In the genomic region with DNA sequence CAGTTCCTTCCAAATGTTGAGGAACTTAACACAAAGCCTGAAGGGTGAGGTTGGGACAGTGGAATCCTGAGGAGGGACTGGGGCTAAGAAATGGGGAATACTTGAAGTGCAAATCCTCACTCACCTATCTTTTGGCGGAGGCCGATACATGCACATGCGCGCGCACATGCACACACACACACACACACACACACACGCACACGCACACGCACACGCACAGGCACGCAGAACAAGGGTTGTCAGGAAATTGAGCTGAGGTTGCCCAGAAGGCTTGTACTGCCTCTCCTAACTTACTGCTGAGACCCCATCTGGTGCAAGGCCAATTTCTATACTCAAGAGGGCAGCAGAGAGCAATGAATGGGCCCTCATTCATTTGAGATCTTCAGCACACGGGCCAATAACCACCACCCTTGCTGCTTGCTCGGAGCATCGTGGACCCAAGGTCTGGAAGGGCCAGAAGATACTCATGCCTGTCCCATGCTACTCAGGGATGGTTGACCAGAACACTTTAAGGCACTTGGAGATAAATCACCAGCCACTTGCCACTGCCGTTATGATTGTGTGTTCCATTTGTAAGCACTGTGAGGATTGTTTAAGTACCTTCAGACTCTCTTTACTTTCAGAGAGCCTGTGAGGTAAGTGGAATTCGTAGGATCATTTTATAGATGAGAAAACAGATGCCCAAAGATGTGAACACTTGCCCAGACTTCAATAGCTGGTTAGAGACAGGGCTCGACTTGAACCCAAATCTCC, we compare ENCODE assay signal across 1 cellular context.
TF ChIP-seq lines count a peak whose summit lies in the region.

No MANE protein-coding gene starts in this region.

TF ChIP-seq in HepG2, 621 proteins besides CTCF, POLR2A, EP300 and RAD21 (continued from another document and continues in another):
- TF ChIP-seq, protein P1, sequence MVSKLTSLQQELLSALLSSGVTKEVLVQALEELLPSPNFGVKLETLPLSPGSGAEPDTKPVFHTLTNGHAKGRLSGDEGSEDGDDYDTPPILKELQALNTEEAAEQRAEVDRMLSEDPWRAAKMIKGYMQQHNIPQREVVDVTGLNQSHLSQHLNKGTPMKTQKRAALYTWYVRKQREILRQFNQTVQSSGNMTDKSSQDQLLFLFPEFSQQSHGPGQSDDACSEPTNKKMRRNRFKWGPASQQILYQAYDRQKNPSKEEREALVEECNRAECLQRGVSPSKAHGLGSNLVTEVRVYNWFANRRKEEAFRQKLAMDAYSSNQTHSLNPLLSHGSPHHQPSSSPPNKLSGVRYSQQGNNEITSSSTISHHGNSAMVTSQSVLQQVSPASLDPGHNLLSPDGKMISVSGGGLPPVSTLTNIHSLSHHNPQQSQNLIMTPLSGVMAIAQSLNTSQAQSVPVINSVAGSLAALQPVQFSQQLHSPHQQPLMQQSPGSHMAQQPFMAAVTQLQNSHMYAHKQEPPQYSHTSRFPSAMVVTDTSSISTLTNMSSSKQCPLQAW (CRISPR knock-in tag; IDR thresholded peaks at IDR 0.05): 0 out of 2 replicates have a peak, but pooled peaks have one; percentile 15
- TF ChIP-seq, protein P2, sequence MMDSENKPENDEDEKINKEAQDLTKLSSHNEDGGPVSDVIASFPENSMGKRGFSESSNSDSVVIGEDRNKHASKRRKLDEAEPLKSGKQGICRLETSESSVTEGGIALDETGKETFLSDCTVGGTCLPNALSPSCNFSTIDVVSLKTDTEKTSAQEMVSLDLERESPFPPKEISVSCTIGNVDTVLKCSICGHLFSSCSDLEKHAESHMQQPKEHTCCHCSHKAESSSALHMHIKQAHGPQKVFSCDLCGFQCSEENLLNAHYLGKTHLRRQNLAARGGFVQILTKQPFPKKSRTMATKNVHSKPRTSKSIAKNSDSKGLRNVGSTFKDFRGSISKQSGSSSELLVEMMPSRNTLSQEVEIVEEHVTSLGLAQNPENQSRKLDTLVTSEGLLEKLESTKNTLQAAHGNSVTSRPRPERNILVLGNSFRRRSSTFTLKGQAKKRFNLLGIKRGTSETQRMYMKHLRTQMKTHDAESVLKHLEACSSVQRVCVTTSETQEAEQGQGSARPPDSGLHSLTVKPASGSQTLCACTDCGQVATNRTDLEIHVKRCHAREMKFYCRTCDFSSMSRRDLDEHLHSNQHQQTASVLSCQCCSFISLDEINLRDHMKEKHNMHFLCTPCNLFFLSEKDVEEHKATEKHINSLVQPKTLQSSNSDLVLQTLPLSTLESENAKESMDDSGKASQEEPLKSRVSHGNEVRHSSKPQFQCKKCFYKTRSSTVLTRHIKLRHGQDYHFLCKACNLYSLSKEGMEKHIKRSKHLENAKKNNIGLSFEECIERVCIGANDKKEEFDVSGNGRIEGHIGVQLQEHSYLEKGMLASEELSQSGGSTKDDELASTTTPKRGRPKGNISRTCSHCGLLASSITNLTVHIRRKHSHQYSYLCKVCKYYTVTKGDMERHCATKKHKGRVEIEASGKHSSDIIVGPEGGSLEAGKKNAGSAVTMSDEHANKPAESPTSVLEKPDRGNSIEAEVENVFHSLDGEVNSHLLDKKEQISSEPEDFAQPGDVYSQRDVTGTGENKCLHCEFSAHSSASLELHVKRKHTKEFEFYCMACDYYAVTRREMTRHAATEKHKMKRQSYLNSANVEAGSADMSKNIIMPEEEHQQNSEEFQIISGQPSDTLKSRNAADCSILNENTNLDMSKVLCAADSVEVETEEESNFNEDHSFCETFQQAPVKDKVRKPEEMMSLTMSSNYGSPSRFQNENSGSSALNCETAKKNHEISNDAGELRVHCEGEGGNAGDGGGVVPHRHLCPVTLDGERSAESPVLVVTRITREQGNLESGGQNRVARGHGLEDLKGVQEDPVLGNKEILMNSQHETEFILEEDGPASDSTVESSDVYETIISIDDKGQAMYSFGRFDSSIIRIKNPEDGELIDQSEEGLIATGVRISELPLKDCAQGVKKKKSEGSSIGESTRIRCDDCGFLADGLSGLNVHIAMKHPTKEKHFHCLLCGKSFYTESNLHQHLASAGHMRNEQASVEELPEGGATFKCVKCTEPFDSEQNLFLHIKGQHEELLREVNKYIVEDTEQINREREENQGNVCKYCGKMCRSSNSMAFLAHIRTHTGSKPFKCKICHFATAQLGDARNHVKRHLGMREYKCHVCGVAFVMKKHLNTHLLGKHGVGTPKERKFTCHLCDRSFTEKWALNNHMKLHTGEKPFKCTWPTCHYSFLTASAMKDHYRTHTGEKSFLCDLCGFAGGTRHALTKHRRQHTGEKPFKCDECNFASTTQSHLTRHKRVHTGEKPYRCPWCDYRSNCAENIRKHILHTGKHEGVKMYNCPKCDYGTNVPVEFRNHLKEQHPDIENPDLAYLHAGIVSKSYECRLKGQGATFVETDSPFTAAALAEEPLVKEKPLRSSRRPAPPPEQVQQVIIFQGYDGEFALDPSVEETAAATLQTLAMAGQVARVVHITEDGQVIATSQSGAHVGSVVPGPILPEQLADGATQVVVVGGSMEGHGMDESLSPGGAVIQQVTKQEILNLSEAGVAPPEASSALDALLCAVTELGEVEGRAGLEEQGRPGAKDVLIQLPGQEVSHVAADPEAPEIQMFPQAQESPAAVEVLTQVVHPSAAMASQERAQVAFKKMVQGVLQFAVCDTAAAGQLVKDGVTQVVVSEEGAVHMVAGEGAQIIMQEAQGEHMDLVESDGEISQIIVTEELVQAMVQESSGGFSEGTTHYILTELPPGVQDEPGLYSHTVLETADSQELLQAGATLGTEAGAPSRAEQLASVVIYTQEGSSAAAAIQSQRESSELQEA (CRISPR knock-in tag; IDR thresholded peaks at IDR 0.05; ENCODE audit: not compliant biosample characterization): no peak
- TF ChIP-seq FOSL1 (CRISPR knock-in tag; IDR thresholded peaks at IDR 0.05; ENCODE audit: borderline replicate concordance): no peak
- TF ChIP-seq, protein P3, sequence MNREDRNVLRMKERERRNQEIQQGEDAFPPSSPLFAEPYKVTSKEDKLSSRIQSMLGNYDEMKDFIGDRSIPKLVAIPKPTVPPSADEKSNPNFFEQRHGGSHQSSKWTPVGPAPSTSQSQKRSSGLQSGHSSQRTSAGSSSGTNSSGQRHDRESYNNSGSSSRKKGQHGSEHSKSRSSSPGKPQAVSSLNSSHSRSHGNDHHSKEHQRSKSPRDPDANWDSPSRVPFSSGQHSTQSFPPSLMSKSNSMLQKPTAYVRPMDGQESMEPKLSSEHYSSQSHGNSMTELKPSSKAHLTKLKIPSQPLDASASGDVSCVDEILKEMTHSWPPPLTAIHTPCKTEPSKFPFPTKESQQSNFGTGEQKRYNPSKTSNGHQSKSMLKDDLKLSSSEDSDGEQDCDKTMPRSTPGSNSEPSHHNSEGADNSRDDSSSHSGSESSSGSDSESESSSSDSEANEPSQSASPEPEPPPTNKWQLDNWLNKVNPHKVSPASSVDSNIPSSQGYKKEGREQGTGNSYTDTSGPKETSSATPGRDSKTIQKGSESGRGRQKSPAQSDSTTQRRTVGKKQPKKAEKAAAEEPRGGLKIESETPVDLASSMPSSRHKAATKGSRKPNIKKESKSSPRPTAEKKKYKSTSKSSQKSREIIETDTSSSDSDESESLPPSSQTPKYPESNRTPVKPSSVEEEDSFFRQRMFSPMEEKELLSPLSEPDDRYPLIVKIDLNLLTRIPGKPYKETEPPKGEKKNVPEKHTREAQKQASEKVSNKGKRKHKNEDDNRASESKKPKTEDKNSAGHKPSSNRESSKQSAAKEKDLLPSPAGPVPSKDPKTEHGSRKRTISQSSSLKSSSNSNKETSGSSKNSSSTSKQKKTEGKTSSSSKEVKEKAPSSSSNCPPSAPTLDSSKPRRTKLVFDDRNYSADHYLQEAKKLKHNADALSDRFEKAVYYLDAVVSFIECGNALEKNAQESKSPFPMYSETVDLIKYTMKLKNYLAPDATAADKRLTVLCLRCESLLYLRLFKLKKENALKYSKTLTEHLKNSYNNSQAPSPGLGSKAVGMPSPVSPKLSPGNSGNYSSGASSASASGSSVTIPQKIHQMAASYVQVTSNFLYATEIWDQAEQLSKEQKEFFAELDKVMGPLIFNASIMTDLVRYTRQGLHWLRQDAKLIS (CRISPR knock-in tag; IDR thresholded peaks at IDR 0.05): no peak
- TF ChIP-seq ZNF766 (CRISPR knock-in tag; IDR thresholded peaks at IDR 0.05; ENCODE audit: borderline replicate concordance): no peak
- TF ChIP-seq ZSCAN12 (CRISPR knock-in tag; IDR thresholded peaks at IDR 0.05): no peak
- peak; percentile 42; the same call in 1 of the 2 replicates for TF ChIP-seq ZNF205 (CRISPR knock-in tag; IDR thresholded peaks at IDR 0.05)
- no peak for TF ChIP-seq CHD4 (IDR thresholded peaks at IDR 0.05; ENCODE audit: borderline replicate concordance, low read length)
- TF ChIP-seq GATA4 (IDR thresholded peaks at IDR 0.05; ENCODE audit: borderline replicate concordance, low read depth): no peak
- no peak for TF ChIP-seq ZNF570 (CRISPR knock-in tag; IDR thresholded peaks at IDR 0.05; ENCODE audit: borderline replicate concordance)
- TF ChIP-seq ZNF121 (CRISPR knock-in tag; IDR thresholded peaks at IDR 0.05): peak; percentile 62
- TF ChIP-seq ZNF331 (CRISPR knock-in tag; IDR thresholded peaks at IDR 0.05): no peak
- TF ChIP-seq, protein P4, sequence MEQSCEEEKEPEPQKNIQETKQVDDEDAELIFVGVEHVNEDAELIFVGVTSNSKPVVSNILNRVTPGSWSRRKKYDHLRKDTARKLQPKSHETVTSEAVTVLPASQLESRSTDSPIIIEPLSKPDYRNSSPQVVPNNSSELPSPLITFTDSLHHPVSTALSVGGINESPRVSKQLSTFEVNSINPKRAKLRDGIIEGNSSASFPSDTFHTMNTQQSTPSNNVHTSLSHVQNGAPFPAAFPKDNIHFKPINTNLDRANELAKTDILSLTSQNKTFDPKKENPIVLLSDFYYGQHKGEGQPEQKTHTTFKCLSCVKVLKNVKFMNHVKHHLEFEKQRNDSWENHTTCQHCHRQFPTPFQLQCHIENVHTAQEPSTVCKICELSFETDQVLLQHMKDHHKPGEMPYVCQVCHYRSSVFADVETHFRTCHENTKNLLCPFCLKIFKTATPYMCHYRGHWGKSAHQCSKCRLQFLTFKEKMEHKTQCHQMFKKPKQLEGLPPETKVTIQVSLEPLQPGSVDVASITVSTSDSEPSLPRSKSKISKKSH (CRISPR knock-in tag; IDR thresholded peaks at IDR 0.05; ENCODE audit: borderline replicate concordance): no peak
- TF ChIP-seq HOXA5 (CRISPR knock-in tag; IDR thresholded peaks at IDR 0.05): no peak
- TF ChIP-seq, protein P5, sequence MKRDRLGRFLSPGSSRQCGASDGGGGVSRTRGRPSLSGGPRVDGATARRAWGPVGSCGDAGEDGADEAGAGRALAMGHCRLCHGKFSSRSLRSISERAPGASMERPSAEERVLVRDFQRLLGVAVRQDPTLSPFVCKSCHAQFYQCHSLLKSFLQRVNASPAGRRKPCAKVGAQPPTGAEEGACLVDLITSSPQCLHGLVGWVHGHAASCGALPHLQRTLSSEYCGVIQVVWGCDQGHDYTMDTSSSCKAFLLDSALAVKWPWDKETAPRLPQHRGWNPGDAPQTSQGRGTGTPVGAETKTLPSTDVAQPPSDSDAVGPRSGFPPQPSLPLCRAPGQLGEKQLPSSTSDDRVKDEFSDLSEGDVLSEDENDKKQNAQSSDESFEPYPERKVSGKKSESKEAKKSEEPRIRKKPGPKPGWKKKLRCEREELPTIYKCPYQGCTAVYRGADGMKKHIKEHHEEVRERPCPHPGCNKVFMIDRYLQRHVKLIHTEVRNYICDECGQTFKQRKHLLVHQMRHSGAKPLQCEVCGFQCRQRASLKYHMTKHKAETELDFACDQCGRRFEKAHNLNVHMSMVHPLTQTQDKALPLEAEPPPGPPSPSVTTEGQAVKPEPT (CRISPR knock-in tag; IDR thresholded peaks at IDR 0.05; ENCODE audit: low read depth): 0 out of 2 replicates have a peak, but pooled peaks have one; percentile 55
- TF ChIP-seq, protein P6, sequence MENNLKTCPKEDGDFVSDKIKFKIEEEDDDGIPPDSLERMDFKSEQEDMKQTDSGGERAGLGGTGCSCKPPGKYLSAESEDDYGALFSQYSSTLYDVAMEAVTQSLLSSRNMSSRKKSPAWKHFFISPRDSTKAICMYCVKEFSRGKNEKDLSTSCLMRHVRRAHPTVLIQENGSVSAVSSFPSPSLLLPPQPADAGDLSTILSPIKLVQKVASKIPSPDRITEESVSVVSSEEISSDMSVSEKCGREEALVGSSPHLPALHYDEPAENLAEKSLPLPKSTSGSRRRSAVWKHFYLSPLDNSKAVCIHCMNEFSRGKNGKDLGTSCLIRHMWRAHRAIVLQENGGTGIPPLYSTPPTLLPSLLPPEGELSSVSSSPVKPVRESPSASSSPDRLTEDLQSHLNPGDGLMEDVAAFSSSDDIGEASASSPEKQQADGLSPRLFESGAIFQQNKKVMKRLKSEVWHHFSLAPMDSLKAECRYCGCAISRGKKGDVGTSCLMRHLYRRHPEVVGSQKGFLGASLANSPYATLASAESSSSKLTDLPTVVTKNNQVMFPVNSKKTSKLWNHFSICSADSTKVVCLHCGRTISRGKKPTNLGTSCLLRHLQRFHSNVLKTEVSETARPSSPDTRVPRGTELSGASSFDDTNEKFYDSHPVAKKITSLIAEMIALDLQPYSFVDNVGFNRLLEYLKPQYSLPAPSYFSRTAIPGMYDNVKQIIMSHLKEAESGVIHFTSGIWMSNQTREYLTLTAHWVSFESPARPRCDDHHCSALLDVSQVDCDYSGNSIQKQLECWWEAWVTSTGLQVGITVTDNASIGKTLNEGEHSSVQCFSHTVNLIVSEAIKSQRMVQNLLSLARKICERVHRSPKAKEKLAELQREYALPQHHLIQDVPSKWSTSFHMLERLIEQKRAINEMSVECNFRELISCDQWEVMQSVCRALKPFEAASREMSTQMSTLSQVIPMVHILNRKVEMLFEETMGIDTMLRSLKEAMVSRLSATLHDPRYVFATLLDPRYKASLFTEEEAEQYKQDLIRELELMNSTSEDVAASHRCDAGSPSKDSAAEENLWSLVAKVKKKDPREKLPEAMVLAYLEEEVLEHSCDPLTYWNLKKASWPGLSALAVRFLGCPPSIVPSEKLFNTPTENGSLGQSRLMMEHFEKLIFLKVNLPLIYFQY (CRISPR knock-in tag; IDR thresholded peaks at IDR 0.05; ENCODE audit: borderline replicate concordance): no peak
- TF ChIP-seq, protein P7, sequence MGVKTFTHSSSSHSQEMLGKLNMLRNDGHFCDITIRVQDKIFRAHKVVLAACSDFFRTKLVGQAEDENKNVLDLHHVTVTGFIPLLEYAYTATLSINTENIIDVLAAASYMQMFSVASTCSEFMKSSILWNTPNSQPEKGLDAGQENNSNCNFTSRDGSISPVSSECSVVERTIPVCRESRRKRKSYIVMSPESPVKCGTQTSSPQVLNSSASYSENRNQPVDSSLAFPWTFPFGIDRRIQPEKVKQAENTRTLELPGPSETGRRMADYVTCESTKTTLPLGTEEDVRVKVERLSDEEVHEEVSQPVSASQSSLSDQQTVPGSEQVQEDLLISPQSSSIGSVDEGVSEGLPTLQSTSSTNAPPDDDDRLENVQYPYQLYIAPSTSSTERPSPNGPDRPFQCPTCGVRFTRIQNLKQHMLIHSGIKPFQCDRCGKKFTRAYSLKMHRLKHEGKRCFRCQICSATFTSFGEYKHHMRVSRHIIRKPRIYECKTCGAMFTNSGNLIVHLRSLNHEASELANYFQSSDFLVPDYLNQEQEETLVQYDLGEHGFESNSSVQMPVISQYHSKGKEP (CRISPR knock-in tag; IDR thresholded peaks at IDR 0.05): no peak
- peak; percentile 15; the same call in 1 of the 2 replicates for TF ChIP-seq ZNF564 (CRISPR knock-in tag; IDR thresholded peaks at IDR 0.05)
- no peak; the same call in 1 of the 2 replicates for TF ChIP-seq MED1 (CRISPR knock-in tag; IDR thresholded peaks at IDR 0.05)
- no peak for TF ChIP-seq ZNF451 (CRISPR knock-in tag; IDR thresholded peaks at IDR 0.05)
- TF ChIP-seq SMARCC2 (IDR thresholded peaks at IDR 0.05): no peak
- no peak for TF ChIP-seq RBAK (CRISPR knock-in tag; IDR thresholded peaks at IDR 0.05)
